Comparison of ENCODE assay signal across 20 cellular contexts in the genomic region with DNA sequence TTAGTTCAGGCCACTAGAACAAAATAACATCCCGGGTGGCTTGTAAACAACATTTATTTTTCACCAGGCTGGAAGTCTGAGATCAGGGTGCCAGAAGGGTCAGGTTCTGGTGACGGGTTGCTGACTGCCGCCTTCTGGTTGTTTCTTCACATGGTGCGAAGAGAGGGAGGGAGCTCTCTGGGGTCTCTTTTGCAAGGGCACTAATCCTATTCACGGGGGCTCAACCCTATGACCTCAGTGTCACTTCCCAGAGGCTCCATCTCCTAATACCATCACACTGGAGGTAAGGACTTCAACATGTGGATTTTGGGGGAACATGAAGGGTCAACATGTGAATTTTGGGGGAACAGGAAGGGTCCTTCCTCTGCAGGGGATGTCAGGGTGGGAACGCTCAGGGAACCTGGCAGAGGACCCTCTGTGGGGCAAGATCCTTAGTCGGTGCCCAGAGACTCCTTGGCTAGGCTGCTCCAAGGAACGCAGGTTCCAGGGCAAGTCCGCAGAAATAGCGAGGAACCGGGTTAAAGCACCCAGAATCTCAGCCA. TPM values are rescaled to one million over a fixed set of nuclear protein-coding genes. Genes with fewer than 3 reads are reported as not detected.
DNase-seq lines count a peak whose midpoint lies in the region; ATAC-seq and TF ChIP-seq lines count a peak whose summit lies in the region.
"Had no signal": no experiment of that assay in that cellular context is flagged by ENCODE, and none has a peak within 500 bp of the region (broad histone marks: within the 10 kb centered on the region; RNA-seq: fewer than 3 reads in every experiment).

No MANE protein-coding gene starts in this region.

- H2AFZ ChIP-seq in PC-3 (ENCODE audit: low read length): no peak overlapping the region

- peak overlapping the region; percentile 62; the same call in 1 of the 2 replicates for H3K4me2 ChIP-seq in PC-3 (ENCODE audit: low read length)
- H3K4me2 ChIP-seq: SK-N-SH had no signal

- CTCF ChIA-PET in activated CD8-positive, alpha-beta memory T cell treated with anti-CD3 and anti-CD28 coated beads, Interleukin-2, amount 10 ng/mL, durations not matched to agents 7 days and 5 days (lab: Charles Lee): no interaction called here
- CTCF ChIA-PET in PC-3 (lab: Charles Lee): no interaction called here

- no peak overlapping the region for H3K4me3 ChIP-seq in PC-3 (ENCODE audit: low read length)
- no peak overlapping the region for H3K4me3 ChIP-seq in testis

- H3K36me3 Mint-ChIP-seq in activated CD8-positive, alpha-beta memory T cell treated with anti-CD3 and anti-CD28 coated beads, Interleukin-2, amount 10 ng/mL, durations not matched to agents 7 days and 5 days: no peaks in the 10 kb centered on the region
- peaks cover 0 to 2% of the 10 kb centered on the region in 2 donors for H3K36me3 Mint-ChIP-seq in stimulated activated naive B cell treated with anti-CD40 and anti-IgM and Interleukin-4, amounts not matched to agents 10 μg/mL and 1 μg/mL and 100 μg/mL, for 72 hours
- H3K36me3 Mint-ChIP-seq: CD8-positive, alpha-beta memory T cell had no signal

- TF ChIP-seq POLR2A in testis (IDR thresholded peaks at IDR 0.05): no peak

- intact Hi-C loops in PC-3 (cut with micrococcal nuclease) (no loop called here), testis (cut with DNase I; ENCODE audit: low total_unique reads) (no loop called here)

- no peak overlapping the region for H3K4me3 Mint-ChIP-seq in activated CD8-positive, alpha-beta memory T cell treated with anti-CD3 and anti-CD28 coated beads, Interleukin-2, amount 10 ng/mL, durations not matched to agents 7 days and 5 days
- H3K4me3 Mint-ChIP-seq in stimulated activated naive B cell treated with anti-CD40 and anti-IgM and Interleukin-4, amounts not matched to agents 10 μg/mL and 1 μg/mL and 100 μg/mL, for 72 hours: no peak overlapping the region
- H3K4me3 Mint-ChIP-seq: CD8-positive, alpha-beta memory T cell had no signal

- no peak for TF ChIP-seq CTCF in PC-3 (conservative IDR thresholded peaks at IDR 0.05; ENCODE audit: low read depth, low read length)
- no peak for TF ChIP-seq CTCF in testis (IDR thresholded peaks at IDR 0.05)

- no peaks in the 10 kb centered on the region for H3K4me1 Mint-ChIP-seq in activated CD8-positive, alpha-beta memory T cell treated with anti-CD3 and anti-CD28 coated beads, Interleukin-2, amount 10 ng/mL, durations not matched to agents 7 days and 5 days
- H3K4me1 Mint-ChIP-seq in stimulated activated naive B cell treated with anti-CD40 and anti-IgM and Interleukin-4, amounts not matched to agents 10 μg/mL and 1 μg/mL and 100 μg/mL, for 72 hours: peaks cover 16 to 31% of the 10 kb centered on the region in 2 donors

- H4K20me1 ChIP-seq in PC-3 (ENCODE audit: low read length): no peaks in the 10 kb centered on the region

- H3K27ac ChIP-seq in PC-3 (ENCODE audit: low read length) (peak overlapping the region; percentile 98), testis (no peak overlapping the region)
- H3K27ac ChIP-seq: C4-2B had no signal

- no peak overlapping the region for H3K27ac Mint-ChIP-seq in activated CD8-positive, alpha-beta memory T cell treated with anti-CD3 and anti-CD28 coated beads, Interleukin-2, amount 10 ng/mL, durations not matched to agents 7 days and 5 days
- H3K27ac Mint-ChIP-seq in stimulated activated naive B cell treated with anti-CD40 and anti-IgM and Interleukin-4, amounts not matched to agents 10 μg/mL and 1 μg/mL and 100 μg/mL, for 72 hours: no peak overlapping the region
- H3K27ac Mint-ChIP-seq: CD8-positive, alpha-beta memory T cell had no signal

- no peaks in the 10 kb centered on the region for H3K9me2 ChIP-seq in PC-3 (replicated peaks; ENCODE audit: low read length)
- H3K9me2 ChIP-seq: SK-N-SH had no signal

- ATAC-seq in activated CD8-positive, alpha-beta memory T cell treated with anti-CD3 and anti-CD28 coated beads, Interleukin-2, amount 10 ng/mL, durations not matched to agents 7 days and 5 days: no peak
- ATAC-seq in PC-3 (no peak), HG03095 (IDR thresholded peaks at IDR 0.05; ENCODE audit: unreplicated experiment) (no peak)
- no peak for ATAC-seq in stimulated activated naive B cell treated with anti-CD40 and anti-IgM and Interleukin-4, amounts not matched to agents 10 μg/mL and 1 μg/mL and 100 μg/mL, for 72 hours (replicated peaks)
- ATAC-seq: Panc1 had no signal

- H3F3A ChIP-seq in PC-3 (ENCODE audit: low read length, unreplicated experiment): peaks cover 9% of the 10 kb centered on the region

- POLR2A ChIA-PET in PC-3 (lab: Charles Lee; ENCODE audit: unreplicated experiment): no interaction called here

- no TSS peak for BruUV-seq in PC-3 (replicated peaks; lab: Mats Ljungman, UMichigan)

- DNase-seq in activated CD8-positive, alpha-beta memory T cell treated with anti-CD3 and anti-CD28 coated beads, Interleukin-2, amount 50 U/mL, for 48 hours: peak; percentile 20
- no peak for DNase-seq in activated CD8-positive, alpha-beta memory T cell treated with anti-CD3 and anti-CD28 coated beads, Interleukin-2, amount 10 ng/mL, durations not matched to agents 7 days and 5 days
- DNase-seq in PC-3 (no peak), islet precursor cell (peak; percentile 33), testis (peak; percentile 2)
- no peak for DNase-seq in stimulated activated naive B cell treated with anti-CD40 and anti-IgM and Interleukin-4, amounts not matched to agents 10 μg/mL and 1 μg/mL and 100 μg/mL, for 72 hours
- DNase-seq: 8988T; Calu3; CD8-positive, alpha-beta memory T cell; DMS153; KBM-7; NCI-H1092; NCI-H1436; NCI-H1930; NCI-H510A; SIG-M5; SK-N-SH had no signal

- no peaks in the 10 kb centered on the region for H3K9me3 Mint-ChIP-seq in activated CD8-positive, alpha-beta memory T cell treated with anti-CD3 and anti-CD28 coated beads, Interleukin-2, amount 10 ng/mL, durations not matched to agents 7 days and 5 days (ENCODE audit: low read depth)
- no peaks in the 10 kb centered on the region for H3K9me3 Mint-ChIP-seq in stimulated activated naive B cell treated with anti-CD40 and anti-IgM and Interleukin-4, amounts not matched to agents 10 μg/mL and 1 μg/mL and 100 μg/mL, for 72 hours
- H3K9me3 Mint-ChIP-seq: CD8-positive, alpha-beta memory T cell had no signal

- H3K4me1 ChIP-seq in PC-3 (ENCODE audit: insufficient read depth, low read length) (peaks cover 81% of the 10 kb centered on the region), testis (peaks cover 10% of the 10 kb centered on the region)

- peaks cover 33% of the 10 kb centered on the region for H3K27me3 Mint-ChIP-seq in activated CD8-positive, alpha-beta memory T cell treated with anti-CD3 and anti-CD28 coated beads, Interleukin-2, amount 10 ng/mL, durations not matched to agents 7 days and 5 days
- peaks cover 26 to 29% of the 10 kb centered on the region in 2 donors for H3K27me3 Mint-ChIP-seq in stimulated activated naive B cell treated with anti-CD40 and anti-IgM and Interleukin-4, amounts not matched to agents 10 μg/mL and 1 μg/mL and 100 μg/mL, for 72 hours

- H3K9ac ChIP-seq in PC-3 (ENCODE audit: low read length): peak overlapping the region; percentile 89
- H3K9ac ChIP-seq: SK-N-SH had no signal

- H3K36me3 ChIP-seq in PC-3 (ENCODE audit: low read depth, low read length) (no peaks in the 10 kb centered on the region), testis (ENCODE audit: low read depth, missing control alignments) (no peaks in the 10 kb centered on the region)

- WGBS in testis, 2 donors: 86 to 92% methylated on average over 11 of the region's 11 CpGs

- H3K79me2 ChIP-seq in PC-3 (ENCODE audit: low read length): no peaks in the 10 kb centered on the region

- H3K27me3 ChIP-seq in PC-3 (ENCODE audit: low read length) (no peaks in the 10 kb centered on the region), testis (no peaks in the 10 kb centered on the region)

- H3K9me3 ChIP-seq in PC-3 (ENCODE audit: low read length): no peaks in the 10 kb centered on the region
- H3K9me3 ChIP-seq in testis: no peaks in the 10 kb centered on the region
- H3K9me3 ChIP-seq: SK-N-SH had no signal

RNA-seq across cellular contexts. Expression of a gene that starts 8.7 kb away (rescaled TPM):
- total RNA-seq in activated CD8-positive, alpha-beta memory T cell treated with anti-CD3 and anti-CD28 coated beads, Interleukin-2, amount 10 ng/mL, durations not matched to agents 7 days and 5 days: 10 to 100 TPM in 1 of 2 experiments, 1 to 10 TPM in 1; 6.4 to 10.7 TPM
- total RNA-seq in PC-3 (2014; rRNA removed) (50.4 and 81.4 TPM in 2 replicates), testis (10 to 100 TPM; 13.2 to 17.4 TPM)
- polyA plus RNA-seq in testis (ENCODE audit: insufficient read depth, low read depth, low replicate concordance): 8.6 TPM

RNA-seq across cellular contexts. Expression of a gene that starts 47.7 kb away (rescaled TPM):
- 10 to 100 TPM; 14.2 to 16.3 TPM for total RNA-seq in activated CD8-positive, alpha-beta memory T cell treated with anti-CD3 and anti-CD28 coated beads, Interleukin-2, amount 10 ng/mL, durations not matched to agents 7 days and 5 days
- 8.1 and 9.2 TPM in 2 replicates for total RNA-seq in PC-3 (2014; rRNA removed)
- total RNA-seq in testis: 10 to 100 TPM; 26.3 to 30.9 TPM
- 18.1 TPM for polyA plus RNA-seq in testis (ENCODE audit: insufficient read depth, low read depth, low replicate concordance)

Comparison
In these comparisons a context has a peak if more than half of its experiments do, and no peak if none do; other contexts are left out.
1. DNase-seq: peak in activated CD8-positive, alpha-beta memory T cell treated with anti-CD3 and anti-CD28 coated beads, Interleukin-2, amount 50 U/mL, for 48 hours (single experiment), islet precursor cell (single experiment) and testis (single experiment); none in activated CD8-positive, alpha-beta memory T cell treated with anti-CD3 and anti-CD28 coated beads, Interleukin-2, amount 10 ng/mL, durations not matched to agents 7 days and 5 days (single experiment), PC-3 (single experiment) and stimulated activated naive B cell treated with anti-CD40 and anti-IgM and Interleukin-4, amounts not matched to agents 10 μg/mL and 1 μg/mL and 100 μg/mL, for 72 hours (single experiment).